Comparison of ENCODE assay signal across 1 cellular context in the genomic region with DNA sequence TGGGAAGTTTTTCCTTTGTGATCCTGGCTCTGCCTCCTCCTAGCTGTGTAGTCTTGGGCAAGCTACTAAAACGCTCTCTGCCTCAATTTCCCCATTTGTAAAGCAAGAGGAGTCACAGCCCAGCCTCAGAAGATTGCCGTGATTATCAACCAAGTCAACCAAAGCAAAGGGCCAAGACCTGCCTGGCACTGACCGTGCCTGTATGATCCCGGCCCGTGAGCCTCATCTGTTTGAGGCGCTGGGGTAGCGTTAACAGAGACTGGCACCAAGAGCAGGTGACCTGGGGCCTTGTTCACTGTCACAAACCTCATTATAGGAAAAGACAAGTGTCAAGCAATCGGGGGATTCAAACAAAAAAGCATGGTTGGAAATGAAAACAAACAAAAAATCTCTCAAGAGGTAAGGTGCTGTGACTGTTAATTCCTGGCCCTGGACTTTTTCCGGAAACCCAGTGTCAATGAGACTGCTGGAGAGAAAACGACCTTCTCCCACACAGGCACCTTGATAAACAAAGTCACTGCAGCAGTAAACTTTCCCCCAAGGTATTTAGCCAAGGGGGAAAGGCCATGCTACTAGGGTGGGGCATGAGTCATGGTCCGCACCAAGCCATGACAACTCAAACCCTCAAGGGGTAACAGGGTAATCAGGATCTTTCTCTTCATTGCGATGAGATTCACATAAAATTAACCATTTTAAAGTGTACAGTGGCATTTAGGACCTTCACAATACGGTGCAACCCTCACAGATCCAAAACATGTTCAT.
TF ChIP-seq lines count a peak whose summit lies in the region.

No MANE protein-coding gene starts in this region.

TF ChIP-seq in HCT116, 20 proteins besides CTCF, POLR2A, EP300 and RAD21 (continued from another document):
- TF ChIP-seq, protein P1, sequence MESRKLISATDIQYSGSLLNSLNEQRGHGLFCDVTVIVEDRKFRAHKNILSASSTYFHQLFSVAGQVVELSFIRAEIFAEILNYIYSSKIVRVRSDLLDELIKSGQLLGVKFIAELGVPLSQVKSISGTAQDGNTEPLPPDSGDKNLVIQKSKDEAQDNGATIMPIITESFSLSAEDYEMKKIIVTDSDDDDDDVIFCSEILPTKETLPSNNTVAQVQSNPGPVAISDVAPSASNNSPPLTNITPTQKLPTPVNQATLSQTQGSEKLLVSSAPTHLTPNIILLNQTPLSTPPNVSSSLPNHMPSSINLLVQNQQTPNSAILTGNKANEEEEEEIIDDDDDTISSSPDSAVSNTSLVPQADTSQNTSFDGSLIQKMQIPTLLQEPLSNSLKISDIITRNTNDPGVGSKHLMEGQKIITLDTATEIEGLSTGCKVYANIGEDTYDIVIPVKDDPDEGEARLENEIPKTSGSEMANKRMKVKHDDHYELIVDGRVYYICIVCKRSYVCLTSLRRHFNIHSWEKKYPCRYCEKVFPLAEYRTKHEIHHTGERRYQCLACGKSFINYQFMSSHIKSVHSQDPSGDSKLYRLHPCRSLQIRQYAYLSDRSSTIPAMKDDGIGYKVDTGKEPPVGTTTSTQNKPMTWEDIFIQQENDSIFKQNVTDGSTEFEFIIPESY (IDR thresholded peaks at IDR 0.05; ENCODE audit: extremely low read depth, insufficient replicate concordance, low read length), result no peak
- TF ChIP-seq CBX3 (IDR thresholded peaks at IDR 0.05; ENCODE audit: low read depth) (no peak), YY1 (IDR thresholded peaks at IDR 0.05; ENCODE audit: extremely low read depth, insufficient replicate concordance, low read depth, low read length) (no peak), SRF (IDR thresholded peaks at IDR 0.05; ENCODE audit: low read depth) (no peak), FOSL1 (IDR thresholded peaks at IDR 0.05; ENCODE audit: low read depth) (no peak), SP1 (IDR thresholded peaks at IDR 0.05; ENCODE audit: low read depth) (no peak)
- TF ChIP-seq, protein P2, sequence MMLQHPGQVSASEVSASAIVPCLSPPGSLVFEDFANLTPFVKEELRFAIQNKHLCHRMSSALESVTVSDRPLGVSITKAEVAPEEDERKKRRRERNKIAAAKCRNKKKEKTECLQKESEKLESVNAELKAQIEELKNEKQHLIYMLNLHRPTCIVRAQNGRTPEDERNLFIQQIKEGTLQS (IDR thresholded peaks at IDR 0.05), result no peak
